In genomic region chr19:43290568-43291359, GRCh38 we compare ENCODE assay signal across 1 cellular context.
TF ChIP-seq lines count a peak whose summit lies in the region.

No MANE protein-coding gene starts in this region.

TF ChIP-seq in HepG2, 621 proteins besides CTCF, POLR2A, EP300 and RAD21:
- TF ChIP-seq DMTF1 (CRISPR knock-in tag; IDR thresholded peaks at IDR 0.05) (no peak), ZNF550 (CRISPR knock-in tag; IDR thresholded peaks at IDR 0.05; ENCODE audit: borderline replicate concordance) (no peak), KDM3A (CRISPR knock-in tag; IDR thresholded peaks at IDR 0.05; ENCODE audit: low read depth) (no peak), YEATS4 (CRISPR knock-in tag; IDR thresholded peaks at IDR 0.05; ENCODE audit: borderline replicate concordance) (no peak), MYC (CRISPR knock-in tag; IDR thresholded peaks at IDR 0.05; ENCODE audit: borderline replicate concordance) (no peak), MAFF (IDR thresholded peaks at IDR 0.05; ENCODE audit: low read depth, low read length) (peak; percentile 59), NR0B2 (CRISPR knock-in tag; IDR thresholded peaks at IDR 0.05) (no peak), FOSL2 (CRISPR knock-in tag; IDR thresholded peaks at IDR 0.05) (no peak), MAFK (conservative IDR thresholded peaks at IDR 0.05 in 1 of 2, IDR thresholded peaks at IDR 0.05 in 1 of 2; ENCODE audit: low read length in 2 of 2) (peak; percentile 28 to 70; a peak in 2 of 4 replicates), ZNF335 (CRISPR knock-in tag; IDR thresholded peaks at IDR 0.05) (no peak), ZNF432 (CRISPR knock-in tag; IDR thresholded peaks at IDR 0.05; ENCODE audit: borderline replicate concordance) (no peak), PHF20 (CRISPR knock-in tag; IDR thresholded peaks at IDR 0.05) (no peak), CREB1 (IDR thresholded peaks at IDR 0.05) (no peak), CREB1 (CRISPR knock-in tag; IDR thresholded peaks at IDR 0.05) (no peak), ZNF740 (CRISPR knock-in tag; IDR thresholded peaks at IDR 0.05) (no peak), NR2F1 (CRISPR knock-in tag; IDR thresholded peaks at IDR 0.05) (no peak), PHF21A (CRISPR knock-in tag; IDR thresholded peaks at IDR 0.05) (no peak), ZFP90 (CRISPR knock-in tag; IDR thresholded peaks at IDR 0.05; ENCODE audit: borderline replicate concordance) (no peak)
